ENCODE assay signal across 9 cellular contexts in the genomic region with DNA sequence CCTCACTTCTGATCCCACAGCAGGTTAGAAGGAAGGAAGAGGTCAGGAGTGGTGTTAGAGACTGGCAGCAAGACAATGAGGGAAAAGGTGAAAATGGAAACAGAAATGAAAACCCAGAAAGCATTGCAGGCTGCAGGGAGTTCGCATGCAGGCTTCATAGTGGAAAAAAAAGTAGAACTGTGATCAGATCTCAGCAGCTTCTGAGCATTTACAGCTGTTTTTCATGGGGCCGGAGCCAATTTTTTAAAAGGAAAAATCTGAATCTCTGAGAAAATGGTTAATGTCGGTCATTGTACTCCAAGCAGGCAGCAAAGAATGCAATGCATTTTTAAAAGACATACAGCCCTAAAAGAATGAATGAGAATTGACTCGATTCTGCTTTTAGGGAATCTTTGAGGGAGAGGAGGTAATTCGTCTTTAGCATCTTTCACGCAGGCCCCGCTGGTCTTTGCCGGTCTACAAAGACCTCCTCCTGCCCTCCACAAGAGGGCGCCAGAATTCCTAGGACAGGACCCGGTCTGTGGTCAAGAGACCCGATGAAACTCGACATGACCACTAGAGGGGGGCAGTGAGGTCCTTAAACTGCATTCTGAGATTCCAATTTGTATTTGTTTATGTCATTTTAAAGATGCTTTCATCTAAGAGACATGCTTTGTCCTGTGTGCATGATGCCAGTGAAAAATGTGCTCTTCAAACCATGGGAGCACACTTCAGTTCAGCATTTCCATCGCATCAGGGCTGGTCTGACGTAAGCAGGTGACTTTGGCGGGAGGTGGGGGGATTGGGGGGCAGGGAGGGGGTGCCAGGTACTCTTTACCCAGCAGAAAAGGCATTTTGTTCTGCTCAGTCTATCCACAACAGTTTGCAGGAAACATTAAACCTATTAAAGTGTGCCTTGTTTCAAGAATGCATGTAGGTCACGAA. TPM values are rescaled to one million over a fixed set of nuclear protein-coding genes. Genes with fewer than 3 reads are reported as not detected.
DNase-seq lines count a peak whose midpoint lies in the region; ATAC-seq and TF ChIP-seq lines count a peak whose summit lies in the region.
"Had no signal": no experiment of that assay in that cellular context is flagged by ENCODE, and none has a peak within 500 bp of the region (broad histone marks: within the 10 kb centered on the region; RNA-seq: fewer than 3 reads in every experiment).

No MANE protein-coding gene starts in this region.

- intact Hi-C loops in lower lobe of right lung (cut with DNase I), result no loop called here

- no peaks in the 10 kb centered on the region for H3K27me3 ChIP-seq in lower lobe of right lung (ENCODE audit: low read depth)

- no peak overlapping the region for H3K4me3 ChIP-seq in lower lobe of right lung

- H3K27ac ChIP-seq in lower lobe of right lung, result no peak overlapping the region

- TF ChIP-seq CTCF in lower lobe of right lung (IDR thresholded peaks at IDR 0.05), result peak; percentile 97

- H3K4me1 ChIP-seq in lower lobe of right lung, result no peaks in the 10 kb centered on the region

- H3K36me3 ChIP-seq in lower lobe of right lung, result no peaks in the 10 kb centered on the region

- peak; percentile 77 for ATAC-seq in GM19328 (IDR thresholded peaks at IDR 0.05; ENCODE audit: unreplicated experiment)
- peak; percentile 78 for ATAC-seq in HG03457 (IDR thresholded peaks at IDR 0.05; ENCODE audit: unreplicated experiment)
- ATAC-seq in lower lobe of right lung, result peak; percentile 98 to 100

- DNase-seq in CD1c-positive myeloid dendritic cell (ENCODE audit: extremely low spot score) (peak; percentile 94), NCI-H524 treated with DMSO at 0.1 percent for 48 hours (lab: John Stamatoyannopoulos, UW) (peak; percentile 1), dermis microvascular lymphatic vessel endothelial cell (ENCODE audit: low read depth in 2 of 2) (peak; percentile 76 to 82), lower lobe of right lung (peak; percentile 87)
- DNase-seq in activated CD4-positive, alpha-beta T cell treated with anti-CD3 and anti-CD28 coated beads, Interleukin-2, amount 50 U/mL, for 1 hour, result peak; percentile 82
- peak; percentile 54 for DNase-seq in stimulated activated CD8-positive, alpha-beta memory T cell treated with anti-CD3 and anti-CD28 coated beads, Interleukin-12 subunit alpha, Interleukin-12 subunit beta, amount 100 ng/mL, for 24 hours (ENCODE audit: extremely low read depth)

- H3K9me3 ChIP-seq in lower lobe of right lung, result no peaks in the 10 kb centered on the region

RNA-seq across cellular contexts. Expression of a gene that starts 43.7 kb away (rescaled TPM):
- total RNA-seq in dermis microvascular lymphatic vessel endothelial cell (0.13 TPM in 1 of 2 replicates, not detected in the other), lower lobe of right lung (0.30 TPM)
- total RNA-seq: T-helper 2 cell treated with Interferon-gamma antibody and Interleukin-4, amounts not matched to agents 100 ng/mL and 5 ng/mL, for 36 hours had no signal

Comparison
In these comparisons a context has a peak if more than half of its experiments do, and no peak if none do; other contexts are left out.
1. DNase-seq: peak in every context shown above with its lines; median percentile 94 in CD1c-positive myeloid dendritic cell; 87 in lower lobe of right lung; 82 in activated CD4-positive, alpha-beta T cell treated with anti-CD3 and anti-CD28 coated beads, Interleukin-2, amount 50 U/mL, for 1 hour; 79 in dermis microvascular lymphatic vessel endothelial cell; 54 in stimulated activated CD8-positive, alpha-beta memory T cell treated with anti-CD3 and anti-CD28 coated beads, Interleukin-12 subunit alpha, Interleukin-12 subunit beta, amount 100 ng/mL, for 24 hours; 1 in NCI-H524 treated with DMSO at 0.1 percent for 48 hours.